Comparison of ENCODE assay signal across 17 cellular contexts in the genomic region with DNA sequence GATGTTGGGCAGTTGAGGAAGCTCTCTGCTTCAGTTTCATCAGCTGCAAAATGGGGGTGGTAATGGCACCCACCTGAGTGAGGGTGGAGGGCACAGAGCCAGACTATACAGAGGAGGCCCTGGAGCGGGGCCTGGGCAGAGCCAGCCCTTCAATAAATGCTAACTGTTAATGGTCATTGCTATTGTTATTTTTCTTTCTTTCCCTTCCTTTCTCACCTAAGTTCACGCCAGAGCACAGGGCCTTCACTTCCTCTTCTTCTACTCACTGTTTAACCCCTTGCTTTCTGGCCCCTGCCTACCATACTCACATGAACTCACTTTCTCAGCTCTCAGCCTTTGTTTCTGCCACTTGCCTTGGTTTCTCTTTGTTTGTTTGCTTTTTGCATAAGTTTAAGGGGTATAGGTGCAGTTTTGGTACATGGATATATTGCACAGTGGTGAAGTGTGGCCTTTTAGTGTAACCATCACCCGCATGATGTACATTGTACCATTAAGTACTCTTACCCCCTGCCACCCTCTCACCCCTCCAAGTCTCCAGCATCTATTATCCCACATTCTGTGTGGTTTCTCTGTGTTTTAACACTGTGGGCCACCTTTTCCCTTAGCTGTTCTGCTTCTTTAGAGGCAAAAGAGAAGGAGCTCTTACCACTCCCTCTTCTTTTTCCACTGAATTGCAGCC. TPM values are rescaled to one million over a fixed set of nuclear protein-coding genes. Genes with fewer than 3 reads are reported as not detected.
DNase-seq lines count a peak whose midpoint lies in the region; ATAC-seq lines count a peak whose summit lies in the region.
"Had no signal": no experiment of that assay in that cellular context is flagged by ENCODE, and none has a peak within 500 bp of the region (broad histone marks: within the 10 kb centered on the region; RNA-seq: fewer than 3 reads in every experiment).

No MANE protein-coding gene starts in this region.

- H3K27me3 ChIP-seq in mesendoderm (ENCODE audit: insufficient read depth, low read length, poor library complexity) = no peaks in the 10 kb centered on the region

- no peak overlapping the region for H3K4me3 Mint-ChIP-seq in natural killer cell treated with Interleukin-12 subunit alpha and Interleukin-12 subunit beta and Interleukin-15 and Interleukin-18, amount 100 ng/mL, for 72 hours
- H3K4me3 Mint-ChIP-seq: dendritic cell treated with granulocyte-macrophage colony-stimulating factor and Interleukin-4, amounts not matched to agents 40 ng/mL and 50 ng/mL, for 4 days; immature natural killer cell had no signal

- H2BK120ac ChIP-seq in mesendoderm (ENCODE audit: low read depth, low read length) = no peak overlapping the region

- ATAC-seq in GM18498 (IDR thresholded peaks at IDR 0.05; ENCODE audit: unreplicated experiment) = peak; percentile 75
- peak; percentile 61 for ATAC-seq in GM21825 (IDR thresholded peaks at IDR 0.05; ENCODE audit: unreplicated experiment)
- ATAC-seq in natural killer cell treated with Interleukin-12 subunit alpha and Interleukin-12 subunit beta and Interleukin-15 and Interleukin-18, amount 100 ng/mL, for 72 hours = no peak
- no peak for ATAC-seq in HG02763 (IDR thresholded peaks at IDR 0.05; ENCODE audit: unreplicated experiment)

- H4K8ac ChIP-seq in mesendoderm (ENCODE audit: low read depth, low read length) = no peak overlapping the region

- H3K18ac ChIP-seq in mesendoderm (ENCODE audit: low read length) = no peak overlapping the region

- H3K4ac ChIP-seq in mesendoderm (ENCODE audit: low read depth, low read length) = peak overlapping the region; percentile 62

- peaks cover 0 to 3% of the 10 kb centered on the region in 2 donors for H3K27me3 Mint-ChIP-seq in natural killer cell treated with Interleukin-12 subunit alpha and Interleukin-12 subunit beta and Interleukin-15 and Interleukin-18, amount 100 ng/mL, for 72 hours

- H3K79me1 ChIP-seq in mesendoderm (ENCODE audit: low read length) = no peaks in the 10 kb centered on the region

- peak overlapping the region in 1 of 2 donors; percentile 3 for H3K27ac Mint-ChIP-seq in natural killer cell treated with Interleukin-12 subunit alpha and Interleukin-12 subunit beta and Interleukin-15 and Interleukin-18, amount 100 ng/mL, for 72 hours
- H3K27ac Mint-ChIP-seq: dendritic cell treated with granulocyte-macrophage colony-stimulating factor and Interleukin-4, amounts not matched to agents 40 ng/mL and 50 ng/mL, for 4 days; immature natural killer cell had no signal

- H3K27ac ChIP-seq in mesendoderm (ENCODE audit: low read depth, low read length) = no peak overlapping the region
- H3K27ac ChIP-seq: C4-2B had no signal

- no peak overlapping the region for H4K5ac ChIP-seq in mesendoderm (ENCODE audit: low read length)

- H2BK5ac ChIP-seq in mesendoderm (ENCODE audit: low read length) = no peak overlapping the region

- WGBS in mesendoderm (ENCODE audit: extremely low coverage, insufficient coverage, low lambda C conversion rate) = no CpG with 5 or more reads among the region's 3 CpGs

- H3K56ac ChIP-seq in mesendoderm (ENCODE audit: low read length) = peak overlapping the region; percentile 52

- no peaks in the 10 kb centered on the region for H3K79me2 ChIP-seq in mesendoderm (ENCODE audit: control insufficient read depth, insufficient read depth, low read length)

- no peaks in the 10 kb centered on the region for H3K9me3 Mint-ChIP-seq in natural killer cell treated with Interleukin-12 subunit alpha and Interleukin-12 subunit beta and Interleukin-15 and Interleukin-18, amount 100 ng/mL, for 72 hours
- H3K9me3 Mint-ChIP-seq: dendritic cell treated with granulocyte-macrophage colony-stimulating factor and Interleukin-4, amounts not matched to agents 40 ng/mL and 50 ng/mL, for 4 days; immature natural killer cell had no signal

- DNase-seq in MV-4-11 (lab: John Stamatoyannopoulos, UW) = peak; percentile 64
- no peak for DNase-seq in mesendoderm
- no peak for DNase-seq in dedifferentiated amniotic fluid mesenchymal stem cell (ENCODE audit: extremely low spot score)
- no peak for DNase-seq in NCI-H2171 treated with DMSO at 0.1 percent for 48 hours (lab: John Stamatoyannopoulos, UW)
- DNase-seq in natural killer cell treated with Interleukin-12 subunit alpha and Interleukin-12 subunit beta and Interleukin-15 and Interleukin-18, amount 100 ng/mL, for 72 hours (ENCODE audit: low spot score) = no peak
- DNase-seq: activated CD4-positive, CD25-positive, alpha-beta regulatory T cell; activated T-cell treated with anti-CD3 and anti-CD28 coated beads for 4 hours; immature natural killer cell; NCI-H1092 treated with DMSO at 0.1 percent for 48 hours; NCI-H526; SHP77 treated with DMSO at 0.1 percent for 48 hours; stimulated activated CD4-positive, alpha-beta T cell treated with anti-CD3 and anti-CD28 coated beads, Interleukin-4, amount 100 ng/mL, for 24 hours had no signal

- H3K36me3 Mint-ChIP-seq in natural killer cell treated with Interleukin-12 subunit alpha and Interleukin-12 subunit beta and Interleukin-15 and Interleukin-18, amount 100 ng/mL, for 72 hours = no peaks in the 10 kb centered on the region
- H3K36me3 Mint-ChIP-seq: immature natural killer cell had no signal

- H2AK5ac ChIP-seq in mesendoderm (ENCODE audit: low read length) = no peak overlapping the region

- H3K4me2 ChIP-seq in mesendoderm (ENCODE audit: low read length) = no peak overlapping the region

- no peak overlapping the region for H2BK15ac ChIP-seq in mesendoderm (replicated peaks; ENCODE audit: low read depth)

- no peak overlapping the region for H3K4me3 ChIP-seq in mesendoderm (ENCODE audit: low read length)

- H3K4me1 ChIP-seq in mesendoderm (ENCODE audit: control insufficient read depth, low read depth, low read length) = peaks cover 9% of the 10 kb centered on the region

- no peak overlapping the region for H3K9ac ChIP-seq in mesendoderm (ENCODE audit: low read length)

- no peaks in the 10 kb centered on the region for H3K36me3 ChIP-seq in mesendoderm (ENCODE audit: control insufficient read depth, insufficient read depth, low read length)

- H3K4me1 Mint-ChIP-seq in natural killer cell treated with Interleukin-12 subunit alpha and Interleukin-12 subunit beta and Interleukin-15 and Interleukin-18, amount 100 ng/mL, for 72 hours (ENCODE audit: low read depth in 2 of 2) = peaks cover 3 to 7% of the 10 kb centered on the region in 2 donors

- no peak overlapping the region for H3K23ac ChIP-seq in mesendoderm (ENCODE audit: low read length)

RNA-seq across cellular contexts. Expression of gene RREB1, which starts 7.5 kb away (rescaled TPM):
- polyA plus RNA-seq in mesendoderm (2013, experiment 1 of 2) = 12.6 TPM
- polyA plus RNA-seq in mesendoderm (2013, experiment 2 of 2) = 12.0 TPM
- total RNA-seq in natural killer cell treated with Interleukin-12 subunit alpha and Interleukin-12 subunit beta and Interleukin-15 and Interleukin-18, amount 100 ng/mL, for 72 hours = 10 to 100 TPM; 20.6 to 27.5 TPM

Comparison
In these comparisons a context has a peak if more than half of its experiments do, and no peak if none do; other contexts are left out.
1. ATAC-seq: peak in GM18498 (single experiment) and GM21825 (single experiment); none in natural killer cell treated with Interleukin-12 subunit alpha and Interleukin-12 subunit beta and Interleukin-15 and Interleukin-18, amount 100 ng/mL, for 72 hours (0 of 2) and HG02763 (single experiment).